Comparison of ENCODE assay signal across 1 cellular context in genomic region chr18:39389800-39390379, GRCh38.
TF ChIP-seq lines count a peak whose summit lies in the region.

No MANE protein-coding gene starts in this region.

TF ChIP-seq in HepG2, 621 proteins besides CTCF, POLR2A, EP300 and RAD21 (continued from another document and continues in another):
- TF ChIP-seq ADNP (CRISPR knock-in tag; IDR thresholded peaks at IDR 0.05) = no peak
- TF ChIP-seq SALL1 (CRISPR knock-in tag; IDR thresholded peaks at IDR 0.05) = peak; percentile 38
- TF ChIP-seq RXRB (CRISPR knock-in tag; IDR thresholded peaks at IDR 0.05; ENCODE audit: borderline replicate concordance) = peak; percentile 21; the same call in 1 of the 2 replicates
- no peak for TF ChIP-seq NR2C2 (CRISPR knock-in tag; IDR thresholded peaks at IDR 0.05; ENCODE audit: borderline replicate concordance)
- no peak for TF ChIP-seq ZNF253 (CRISPR knock-in tag; IDR thresholded peaks at IDR 0.05; ENCODE audit: borderline replicate concordance)
- peak; percentile 27; the same call in 1 of the 2 replicates for TF ChIP-seq NCOA2 (CRISPR knock-in tag; IDR thresholded peaks at IDR 0.05)
- TF ChIP-seq CBX1 (IDR thresholded peaks at IDR 0.05; ENCODE audit: low read depth) = no peak
- TF ChIP-seq MAX (IDR thresholded peaks at IDR 0.05) = no peak
- TF ChIP-seq, protein P1, sequence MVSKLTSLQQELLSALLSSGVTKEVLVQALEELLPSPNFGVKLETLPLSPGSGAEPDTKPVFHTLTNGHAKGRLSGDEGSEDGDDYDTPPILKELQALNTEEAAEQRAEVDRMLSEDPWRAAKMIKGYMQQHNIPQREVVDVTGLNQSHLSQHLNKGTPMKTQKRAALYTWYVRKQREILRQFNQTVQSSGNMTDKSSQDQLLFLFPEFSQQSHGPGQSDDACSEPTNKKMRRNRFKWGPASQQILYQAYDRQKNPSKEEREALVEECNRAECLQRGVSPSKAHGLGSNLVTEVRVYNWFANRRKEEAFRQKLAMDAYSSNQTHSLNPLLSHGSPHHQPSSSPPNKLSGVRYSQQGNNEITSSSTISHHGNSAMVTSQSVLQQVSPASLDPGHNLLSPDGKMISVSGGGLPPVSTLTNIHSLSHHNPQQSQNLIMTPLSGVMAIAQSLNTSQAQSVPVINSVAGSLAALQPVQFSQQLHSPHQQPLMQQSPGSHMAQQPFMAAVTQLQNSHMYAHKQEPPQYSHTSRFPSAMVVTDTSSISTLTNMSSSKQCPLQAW (CRISPR knock-in tag; IDR thresholded peaks at IDR 0.05) = peak; percentile 41; the same call in 1 of the 2 replicates
- TF ChIP-seq ZNF75D (CRISPR knock-in tag; IDR thresholded peaks at IDR 0.05; ENCODE audit: borderline replicate concordance) = no peak
- 0 out of 2 replicates have a peak, but pooled peaks have one; percentile 37 for TF ChIP-seq ZBTB37 (CRISPR knock-in tag; IDR thresholded peaks at IDR 0.05)
- TF ChIP-seq ZFP41 (CRISPR knock-in tag; IDR thresholded peaks at IDR 0.05; ENCODE audit: borderline replicate concordance) = 0 out of 2 replicates have a peak, but pooled peaks have one; percentile 5
- no peak for TF ChIP-seq ZSCAN22 (CRISPR knock-in tag; IDR thresholded peaks at IDR 0.05)
- TF ChIP-seq, protein P2, sequence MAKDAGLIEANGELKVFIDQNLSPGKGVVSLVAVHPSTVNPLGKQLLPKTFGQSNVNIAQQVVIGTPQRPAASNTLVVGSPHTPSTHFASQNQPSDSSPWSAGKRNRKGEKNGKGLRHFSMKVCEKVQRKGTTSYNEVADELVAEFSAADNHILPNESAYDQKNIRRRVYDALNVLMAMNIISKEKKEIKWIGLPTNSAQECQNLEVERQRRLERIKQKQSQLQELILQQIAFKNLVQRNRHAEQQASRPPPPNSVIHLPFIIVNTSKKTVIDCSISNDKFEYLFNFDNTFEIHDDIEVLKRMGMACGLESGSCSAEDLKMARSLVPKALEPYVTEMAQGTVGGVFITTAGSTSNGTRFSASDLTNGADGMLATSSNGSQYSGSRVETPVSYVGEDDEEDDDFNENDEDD (CRISPR knock-in tag; IDR thresholded peaks at IDR 0.05; ENCODE audit: borderline replicate concordance) = no peak
- no peak for TF ChIP-seq ZEB1 (IDR thresholded peaks at IDR 0.05; ENCODE audit: insufficient replicate concordance, low read depth)
- TF ChIP-seq ZNF567 (CRISPR knock-in tag; IDR thresholded peaks at IDR 0.05; ENCODE audit: borderline replicate concordance) = no peak
- TF ChIP-seq, protein P3, sequence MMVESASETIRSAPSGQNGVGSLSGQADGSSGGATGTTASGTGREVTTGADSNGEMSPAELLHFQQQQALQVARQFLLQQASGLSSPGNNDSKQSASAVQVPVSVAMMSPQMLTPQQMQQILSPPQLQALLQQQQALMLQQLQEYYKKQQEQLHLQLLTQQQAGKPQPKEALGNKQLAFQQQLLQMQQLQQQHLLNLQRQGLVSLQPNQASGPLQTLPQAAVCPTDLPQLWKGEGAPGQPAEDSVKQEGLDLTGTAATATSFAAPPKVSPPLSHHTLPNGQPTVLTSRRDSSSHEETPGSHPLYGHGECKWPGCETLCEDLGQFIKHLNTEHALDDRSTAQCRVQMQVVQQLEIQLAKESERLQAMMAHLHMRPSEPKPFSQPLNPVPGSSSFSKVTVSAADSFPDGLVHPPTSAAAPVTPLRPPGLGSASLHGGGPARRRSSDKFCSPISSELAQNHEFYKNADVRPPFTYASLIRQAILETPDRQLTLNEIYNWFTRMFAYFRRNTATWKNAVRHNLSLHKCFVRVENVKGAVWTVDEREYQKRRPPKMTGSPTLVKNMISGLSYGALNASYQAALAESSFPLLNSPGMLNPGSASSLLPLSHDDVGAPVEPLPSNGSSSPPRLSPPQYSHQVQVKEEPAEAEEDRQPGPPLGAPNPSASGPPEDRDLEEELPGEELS (CRISPR knock-in tag; IDR thresholded peaks at IDR 0.05) = no peak
- TF ChIP-seq TAF1 (CRISPR knock-in tag; IDR thresholded peaks at IDR 0.05) = no peak
- TF ChIP-seq, protein P4, sequence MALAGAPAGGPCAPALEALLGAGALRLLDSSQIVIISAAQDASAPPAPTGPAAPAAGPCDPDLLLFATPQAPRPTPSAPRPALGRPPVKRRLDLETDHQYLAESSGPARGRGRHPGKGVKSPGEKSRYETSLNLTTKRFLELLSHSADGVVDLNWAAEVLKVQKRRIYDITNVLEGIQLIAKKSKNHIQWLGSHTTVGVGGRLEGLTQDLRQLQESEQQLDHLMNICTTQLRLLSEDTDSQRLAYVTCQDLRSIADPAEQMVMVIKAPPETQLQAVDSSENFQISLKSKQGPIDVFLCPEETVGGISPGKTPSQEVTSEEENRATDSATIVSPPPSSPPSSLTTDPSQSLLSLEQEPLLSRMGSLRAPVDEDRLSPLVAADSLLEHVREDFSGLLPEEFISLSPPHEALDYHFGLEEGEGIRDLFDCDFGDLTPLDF (CRISPR knock-in tag; IDR thresholded peaks at IDR 0.05) = no peak
- no peak for TF ChIP-seq NCOA5 (CRISPR knock-in tag; IDR thresholded peaks at IDR 0.05)
- peak; percentile 33; the same call in 1 of the 2 replicates for TF ChIP-seq GATAD2A (CRISPR knock-in tag; IDR thresholded peaks at IDR 0.05)
- no peak for TF ChIP-seq ZHX1 (CRISPR knock-in tag; IDR thresholded peaks at IDR 0.05; ENCODE audit: low read depth)
- TF ChIP-seq ZNF20 (CRISPR knock-in tag; IDR thresholded peaks at IDR 0.05) = no peak
- TF ChIP-seq, protein P5, sequence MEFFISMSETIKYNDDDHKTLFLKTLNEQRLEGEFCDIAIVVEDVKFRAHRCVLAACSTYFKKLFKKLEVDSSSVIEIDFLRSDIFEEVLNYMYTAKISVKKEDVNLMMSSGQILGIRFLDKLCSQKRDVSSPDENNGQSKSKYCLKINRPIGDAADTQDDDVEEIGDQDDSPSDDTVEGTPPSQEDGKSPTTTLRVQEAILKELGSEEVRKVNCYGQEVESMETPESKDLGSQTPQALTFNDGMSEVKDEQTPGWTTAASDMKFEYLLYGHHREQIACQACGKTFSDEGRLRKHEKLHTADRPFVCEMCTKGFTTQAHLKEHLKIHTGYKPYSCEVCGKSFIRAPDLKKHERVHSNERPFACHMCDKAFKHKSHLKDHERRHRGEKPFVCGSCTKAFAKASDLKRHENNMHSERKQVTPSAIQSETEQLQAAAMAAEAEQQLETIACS (CRISPR knock-in tag; IDR thresholded peaks at IDR 0.05) = no peak
- 0 out of 2 replicates have a peak, but pooled peaks have one; percentile 35 for TF ChIP-seq PHF8 (CRISPR knock-in tag; IDR thresholded peaks at IDR 0.05)
- no peak for TF ChIP-seq HES4 (CRISPR knock-in tag; IDR thresholded peaks at IDR 0.05; ENCODE audit: borderline replicate concordance)
- TF ChIP-seq ARID4A (CRISPR knock-in tag; IDR thresholded peaks at IDR 0.05; ENCODE audit: borderline replicate concordance) = peak; percentile 38; the same call in 1 of the 2 replicates
- no peak for TF ChIP-seq ZNF761 (CRISPR knock-in tag; conservative IDR thresholded peaks at IDR 0.05)
- no peak for TF ChIP-seq KAT2B (IDR thresholded peaks at IDR 0.05; ENCODE audit: borderline replicate concordance, low read depth, low read length)
- TF ChIP-seq, protein P6, sequence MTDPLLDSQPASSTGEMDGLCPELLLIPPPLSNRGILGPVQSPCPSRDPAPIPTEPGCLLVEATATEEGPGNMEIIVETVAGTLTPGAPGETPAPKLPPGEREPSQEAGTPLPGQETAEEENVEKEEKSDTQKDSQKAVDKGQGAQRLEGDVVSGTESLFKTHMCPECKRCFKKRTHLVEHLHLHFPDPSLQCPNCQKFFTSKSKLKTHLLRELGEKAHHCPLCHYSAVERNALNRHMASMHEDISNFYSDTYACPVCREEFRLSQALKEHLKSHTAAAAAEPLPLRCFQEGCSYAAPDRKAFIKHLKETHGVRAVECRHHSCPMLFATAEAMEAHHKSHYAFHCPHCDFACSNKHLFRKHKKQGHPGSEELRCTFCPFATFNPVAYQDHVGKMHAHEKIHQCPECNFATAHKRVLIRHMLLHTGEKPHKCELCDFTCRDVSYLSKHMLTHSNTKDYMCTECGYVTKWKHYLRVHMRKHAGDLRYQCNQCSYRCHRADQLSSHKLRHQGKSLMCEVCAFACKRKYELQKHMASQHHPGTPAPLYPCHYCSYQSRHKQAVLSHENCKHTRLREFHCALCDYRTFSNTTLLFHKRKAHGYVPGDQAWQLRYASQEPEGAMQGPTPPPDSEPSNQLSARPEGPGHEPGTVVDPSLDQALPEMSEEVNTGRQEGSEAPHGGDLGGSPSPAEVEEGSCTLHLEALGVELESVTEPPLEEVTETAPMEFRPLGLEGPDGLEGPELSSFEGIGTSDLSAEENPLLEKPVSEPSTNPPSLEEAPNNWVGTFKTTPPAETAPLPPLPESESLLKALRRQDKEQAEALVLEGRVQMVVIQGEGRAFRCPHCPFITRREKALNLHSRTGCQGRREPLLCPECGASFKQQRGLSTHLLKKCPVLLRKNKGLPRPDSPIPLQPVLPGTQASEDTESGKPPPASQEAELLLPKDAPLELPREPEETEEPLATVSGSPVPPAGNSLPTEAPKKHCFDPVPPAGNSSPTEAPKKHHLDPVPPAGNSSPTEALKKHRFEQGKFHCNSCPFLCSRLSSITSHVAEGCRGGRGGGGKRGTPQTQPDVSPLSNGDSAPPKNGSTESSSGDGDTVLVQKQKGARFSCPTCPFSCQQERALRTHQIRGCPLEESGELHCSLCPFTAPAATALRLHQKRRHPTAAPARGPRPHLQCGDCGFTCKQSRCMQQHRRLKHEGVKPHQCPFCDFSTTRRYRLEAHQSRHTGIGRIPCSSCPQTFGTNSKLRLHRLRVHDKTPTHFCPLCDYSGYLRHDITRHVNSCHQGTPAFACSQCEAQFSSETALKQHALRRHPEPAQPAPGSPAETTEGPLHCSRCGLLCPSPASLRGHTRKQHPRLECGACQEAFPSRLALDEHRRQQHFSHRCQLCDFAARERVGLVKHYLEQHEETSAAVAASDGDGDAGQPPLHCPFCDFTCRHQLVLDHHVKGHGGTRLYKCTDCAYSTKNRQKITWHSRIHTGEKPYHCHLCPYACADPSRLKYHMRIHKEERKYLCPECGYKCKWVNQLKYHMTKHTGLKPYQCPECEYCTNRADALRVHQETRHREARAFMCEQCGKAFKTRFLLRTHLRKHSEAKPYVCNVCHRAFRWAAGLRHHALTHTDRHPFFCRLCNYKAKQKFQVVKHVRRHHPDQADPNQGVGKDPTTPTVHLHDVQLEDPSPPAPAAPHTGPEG (CRISPR knock-in tag; IDR thresholded peaks at IDR 0.05) = no peak
- TF ChIP-seq, protein P7, sequence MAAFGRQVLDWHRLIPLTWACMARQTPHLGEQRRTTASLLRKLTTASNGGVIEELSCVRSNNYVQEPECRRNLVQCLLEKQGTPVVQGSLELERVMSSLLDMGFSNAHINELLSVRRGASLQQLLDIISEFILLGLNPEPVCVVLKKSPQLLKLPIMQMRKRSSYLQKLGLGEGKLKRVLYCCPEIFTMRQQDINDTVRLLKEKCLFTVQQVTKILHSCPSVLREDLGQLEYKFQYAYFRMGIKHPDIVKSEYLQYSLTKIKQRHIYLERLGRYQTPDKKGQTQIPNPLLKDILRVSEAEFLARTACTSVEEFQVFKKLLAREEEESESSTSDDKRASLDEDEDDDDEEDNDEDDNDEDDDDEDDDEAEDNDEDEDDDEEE (CRISPR knock-in tag; IDR thresholded peaks at IDR 0.05) = no peak
